Comparison of ENCODE assay signal across 11 cellular contexts in the genomic region with DNA sequence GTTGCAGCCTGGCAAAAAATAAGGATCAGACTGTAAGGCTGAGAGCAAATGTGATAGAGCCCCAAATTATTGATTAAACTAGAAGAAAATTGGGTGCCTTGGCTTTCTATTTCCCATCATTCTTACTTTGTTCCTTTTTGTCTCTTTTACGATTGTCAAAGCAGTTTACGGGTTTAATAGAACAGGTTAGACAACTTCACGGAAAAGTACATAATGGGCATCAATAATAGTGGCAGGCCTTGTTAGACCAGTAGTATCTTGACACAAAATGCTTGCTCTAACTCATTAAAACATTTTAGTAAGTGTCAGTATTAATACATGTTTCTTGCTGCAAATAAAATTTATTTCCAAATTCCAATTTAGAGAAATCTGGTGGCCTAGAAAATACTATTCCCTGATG.
"Had no signal": no experiment of that assay in that cellular context is flagged by ENCODE, and none has a peak within 500 bp of the region (broad histone marks: within the 10 kb centered on the region; RNA-seq: fewer than 3 reads in every experiment).

No MANE protein-coding gene starts in this region.

- DNase-seq: activated CD4-positive, alpha-beta T cell treated with anti-CD3 and anti-CD28 coated beads for 4 hours; activated CD8-positive, alpha-beta T cell treated with anti-CD3 and anti-CD28 coated beads for 36 hours; activated naive CD4-positive, alpha-beta T cell treated with anti-CD3 and anti-CD28 coated beads, Interleukin-2, amount 10 ng/mL, durations not matched to agents 7 days and 5 days; cortex of kidney; effector CD8-positive, alpha-beta T cell; kidney; ovary; thyroid gland had no signal

- H3K36me3 ChIP-seq: neural progenitor cell, ovary, thyroid gland, vagina had no signal

- H3K9me3 ChIP-seq: ovary, thyroid gland, vagina had no signal

- H3K27me3 ChIP-seq: neural progenitor cell, ovary, thyroid gland, vagina had no signal

- ATAC-seq: activated CD8-positive, alpha-beta T cell treated with anti-CD3 and anti-CD28 coated beads for 36 hours; activated T-helper 17 cell treated with anti-CD3 and anti-CD28 coated beads, Interleukin-2, amount 50 U/mL, for 72 hours had no signal

- H3K27ac ChIP-seq: neural progenitor cell, ovary, thyroid gland, vagina had no signal

- H3K4me3 ChIP-seq: neural progenitor cell, ovary, thyroid gland, vagina had no signal

- H3K4me1 ChIP-seq: neural progenitor cell had no signal
